10 cellular contexts compared by ENCODE assay signal in genomic region chr17:58196610-58197009, GRCh38. TPM values are rescaled to one million over a fixed set of nuclear protein-coding genes. Genes with fewer than 3 reads are reported as not detected.
"Had no signal": no experiment of that assay in that cellular context is flagged by ENCODE, and none has a peak within 500 bp of the region (broad histone marks: within the 10 kb centered on the region; RNA-seq: fewer than 3 reads in every experiment).

No MANE protein-coding gene starts in this region.

- H3K4me2 ChIP-seq: GM23338, KMS-11 had no signal

- H3K4me3 Mint-ChIP-seq: GM23338, HFFc6 had no signal

- H2AFZ ChIP-seq: GM23338 had no signal

- H3K36me3 ChIP-seq: HAP-1 had no signal

- H3K27ac Mint-ChIP-seq: GM23338, HFFc6 had no signal

- FAIRE-seq: H1, H54, HepG2 had no signal

- DNase-seq: HFFc6, KBM-7 had no signal

- ATAC-seq: GM23338, HCT116, HepG2 had no signal

- H3K27ac ChIP-seq: KMS-11 had no signal

- H3K4me1 ChIP-seq: HAP-1 had no signal

- H3K4me3 ChIP-seq: GM23338, HAP-1 had no signal

- H3K9me3 ChIP-seq: HAP-1 had no signal

- H3K4me1 Mint-ChIP-seq: GM23338 had no signal

- H3K9me3 Mint-ChIP-seq: GM23338, HFFc6 had no signal

- H3K9ac ChIP-seq: KMS-11 had no signal

RNA-seq across cellular contexts. Expression of gene EPX, which starts 4.1 kb away (rescaled TPM):
- total RNA-seq: H1, HepG2, HFFc6 had no signal
- polyA plus RNA-seq: GM23338, H1, HepG2 had no signal

RNA-seq across cellular contexts. Expression of gene OR4D2, which starts 29.8 kb away (rescaled TPM):
- total RNA-seq: GM23338, H1, HepG2, HFFc6, HT1080 had no signal
- polyA plus RNA-seq: GM23338, H1, HepG2 had no signal

RNA-seq across cellular contexts. Expression of gene LPO, which starts 41.8 kb away (rescaled TPM):
- total RNA-seq: HepG2, HFFc6 had no signal
- polyA plus RNA-seq: HepG2 had no signal

RNA-seq across cellular contexts. Expression of gene OR4D1, which starts 48.4 kb away (rescaled TPM):
- total RNA-seq: HepG2, HFFc6, HT1080 had no signal
- polyA plus RNA-seq: HepG2 had no signal
